ENCODE assay signal across 1 cellular context in genomic region chr11:72014761-72015320, GRCh38.
TF ChIP-seq lines count a peak whose summit lies in the region.

No MANE protein-coding gene starts in this region.

TF ChIP-seq in HepG2, 621 proteins besides CTCF, POLR2A, EP300 and RAD21:
- TF ChIP-seq NRL (CRISPR knock-in tag; IDR thresholded peaks at IDR 0.05; ENCODE audit: borderline replicate concordance), result no peak
- no peak for TF ChIP-seq ONECUT2 (CRISPR knock-in tag; IDR thresholded peaks at IDR 0.05)
- TF ChIP-seq FOSL2 (CRISPR knock-in tag; IDR thresholded peaks at IDR 0.05), result no peak
- TF ChIP-seq FOXJ3 (CRISPR knock-in tag; IDR thresholded peaks at IDR 0.05; ENCODE audit: borderline replicate concordance), result no peak
- TF ChIP-seq GZF1 (CRISPR knock-in tag; IDR thresholded peaks at IDR 0.05), result no peak
- no peak for TF ChIP-seq AHR (CRISPR knock-in tag; IDR thresholded peaks at IDR 0.05)
- TF ChIP-seq SIN3B (IDR thresholded peaks at IDR 0.05; ENCODE audit: low read length), result no peak
- no peak for TF ChIP-seq CREB3 (CRISPR knock-in tag; IDR thresholded peaks at IDR 0.05)
- TF ChIP-seq HMG20B (CRISPR knock-in tag; conservative IDR thresholded peaks at IDR 0.05), result no peak
- TF ChIP-seq ZNF224 (CRISPR knock-in tag; IDR thresholded peaks at IDR 0.05), result no peak
- TF ChIP-seq, protein P1, sequence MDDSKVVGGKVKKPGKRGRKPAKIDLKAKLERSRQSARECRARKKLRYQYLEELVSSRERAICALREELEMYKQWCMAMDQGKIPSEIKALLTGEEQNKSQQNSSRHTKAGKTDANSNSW (CRISPR knock-in tag; IDR thresholded peaks at IDR 0.05; ENCODE audit: borderline replicate concordance), result no peak
- TF ChIP-seq ZNF605 (CRISPR knock-in tag; IDR thresholded peaks at IDR 0.05), result no peak
- TF ChIP-seq RFX1 (IDR thresholded peaks at IDR 0.05), result no peak
- no peak for TF ChIP-seq PITX1 (CRISPR knock-in tag; IDR thresholded peaks at IDR 0.05)
- no peak for TF ChIP-seq SOX13 (IDR thresholded peaks at IDR 0.05)
- TF ChIP-seq SOX13 (CRISPR knock-in tag; conservative IDR thresholded peaks at IDR 0.05 in 1 of 2, IDR thresholded peaks at IDR 0.05 in 1 of 2), result no peak
